8 cellular contexts compared by ENCODE assay signal in the genomic region with DNA sequence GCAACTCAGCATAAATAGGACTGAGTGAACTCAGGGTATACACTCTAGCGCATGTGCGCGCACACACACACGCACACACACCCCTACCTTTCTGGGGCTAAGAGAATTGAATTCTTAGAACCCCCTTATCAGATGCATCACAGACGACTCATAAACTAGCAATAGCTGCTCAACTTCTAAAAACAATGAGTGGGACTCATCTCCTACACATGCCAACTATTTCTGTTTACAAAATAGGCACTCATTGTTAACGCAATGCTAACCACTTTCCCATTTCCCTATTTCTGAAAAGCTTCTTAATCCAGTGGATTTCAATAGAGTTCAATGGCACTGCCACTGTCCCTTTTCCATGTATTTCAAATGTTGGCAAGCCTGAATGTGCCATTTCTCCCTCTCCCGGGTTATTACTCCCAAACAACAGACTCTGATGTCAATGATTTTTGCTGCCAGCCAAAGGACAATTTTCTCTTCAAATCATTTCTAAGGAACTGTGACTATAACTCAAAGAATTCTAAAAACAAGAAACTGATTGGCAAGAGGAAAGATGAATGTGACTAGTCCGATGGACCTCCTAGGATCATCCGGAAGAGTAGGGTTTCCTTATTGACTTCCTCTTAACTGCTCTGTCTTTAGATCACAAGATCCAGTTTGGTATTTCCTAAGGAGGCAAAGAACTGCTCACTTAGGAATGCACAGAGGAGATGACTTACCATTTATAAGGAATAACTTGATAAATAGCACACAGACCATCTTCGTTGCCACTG. TPM values are rescaled to one million over a fixed set of nuclear protein-coding genes. Genes with fewer than 3 reads are reported as not detected.
DNase-seq lines count a peak whose midpoint lies in the region; ATAC-seq, FAIRE-seq and TF ChIP-seq lines count a peak whose summit lies in the region.

No MANE protein-coding gene starts in this region.

- no peak for ATAC-seq in GM21576 (IDR thresholded peaks at IDR 0.05; ENCODE audit: unreplicated experiment)

- no peak overlapping the region for H3K27ac ChIP-seq in fibroblast of lung (ENCODE audit: insufficient read depth, low read length)

- FAIRE-seq in GM19239 (lab: Jason Lieb, UNC): no peak

- H3K4me3 ChIP-seq in MG63: no peak overlapping the region
- no peak overlapping the region for H3K4me3 ChIP-seq in fibroblast of lung (replicated peaks in 1 of 4; ENCODE audit: control extremely low read depth in 1 of 4, insufficient read depth in 1 of 4, low read depth in 3 of 4, low read length in 4 of 4)

- no peaks in the 10 kb centered on the region for H3K79me2 ChIP-seq in fibroblast of lung (ENCODE audit: control insufficient read depth, insufficient read depth, low read length)

- H3K9ac ChIP-seq in fibroblast of lung (ENCODE audit: insufficient read depth, low read length): no peak overlapping the region

- no peak overlapping the region for H2AFZ ChIP-seq in fibroblast of lung (ENCODE audit: low read length)

- H3K4me2 ChIP-seq in fibroblast of lung (ENCODE audit: extremely low read depth, insufficient read depth, low read length): no peak overlapping the region

- H3K27me3 ChIP-seq in MG63 (no peaks in the 10 kb centered on the region), fibroblast of lung (ENCODE audit: control insufficient read depth, insufficient read depth, low read length) (no peaks in the 10 kb centered on the region)

- H3K4me1 ChIP-seq in fibroblast of lung (ENCODE audit: control insufficient read depth, extremely low read depth, insufficient read depth, low read length): no peaks in the 10 kb centered on the region

- H3K36me3 ChIP-seq in MG63 (peaks cover 78% of the 10 kb centered on the region), fibroblast of lung (ENCODE audit: control insufficient read depth, insufficient read depth, low read length) (no peaks in the 10 kb centered on the region)

- no peak for TF ChIP-seq CTCF in fibroblast of lung (conservative IDR thresholded peaks at IDR 0.05 in 1 of 2, IDR thresholded peaks at IDR 0.05 in 1 of 2; ENCODE audit: low read depth in 1 of 2, low read length in 2 of 2)

- H3K9me3 ChIP-seq in MG63: no peaks in the 10 kb centered on the region
- H3K9me3 ChIP-seq in fibroblast of lung (ENCODE audit: control insufficient read depth, insufficient read depth, low read depth, low read length): no peaks in the 10 kb centered on the region

- DNase-seq in AG08395 (ENCODE audit: low spot score): peak; percentile 50
- peak; percentile 66 for DNase-seq in MG63
- peak; percentile 56 for DNase-seq in activated T-cell treated with anti-CD3 and anti-CD28 coated beads for 1 hour (ENCODE audit: low read depth)
- peak; percentile 48 to 92 for DNase-seq in fibroblast of lung (ENCODE audit: low read depth in 2 of 2)
- DNase-seq in stimulated activated CD4-positive, alpha-beta T cell treated with anti-CD3 and anti-CD28 coated beads, Interleukin-1b, Interleukin-23, amount 100 ng/mL, for 4 hours (ENCODE audit: low read depth in 2 of 2): peak; percentile 39 to 66
- no peak for DNase-seq in GM19239 (ENCODE audit: insufficient read length, low spot score)
- DNase-seq in NCI-H1436 (lab: John Stamatoyannopoulos, UW): no peak

- no peaks in the 10 kb centered on the region for H4K20me1 ChIP-seq in fibroblast of lung (ENCODE audit: control insufficient read depth, extremely low read depth, insufficient read depth, low read length)

RNA-seq across cellular contexts. Expression of gene SLC38A1, which starts 48.8 kb away (rescaled TPM):
- total RNA-seq in MG63 (2014; rRNA removed; shearing (Covaris generic); ENCODE audit: low replicate concordance): 54.3 and 61.2 TPM in 2 replicates
- 59.3 and 88.8 TPM in 2 replicates for total RNA-seq in fibroblast of lung
- polyA plus RNA-seq in fibroblast of lung: 24.3 and 38.0 TPM in 2 replicates
- 15.2 and 21.8 TPM in 2 replicates for polyA plus RNA-seq in fibroblast of lung (2012)
- 15.3 and 39.0 TPM in 2 replicates for polyA minus RNA-seq in fibroblast of lung (ENCODE audit: low replicate concordance)

Comparison
In these comparisons a context has a peak if more than half of its experiments do, and no peak if none do; other contexts are left out.
1. DNase-seq: peak in AG08395 (single experiment), MG63 (single experiment), activated T-cell treated with anti-CD3 and anti-CD28 coated beads for 1 hour (single experiment), fibroblast of lung (2 of 2) and stimulated activated CD4-positive, alpha-beta T cell treated with anti-CD3 and anti-CD28 coated beads, Interleukin-1b, Interleukin-23, amount 100 ng/mL, for 4 hours (2 of 2); none in GM19239 (single experiment) and NCI-H1436 (single experiment).